Comparison of ENCODE assay signal across 34 cellular contexts in genomic region chr13:40287428-40287827, GRCh38.
"Had no signal": no experiment of that assay in that cellular context is flagged by ENCODE, and none has a peak within 500 bp of the region (broad histone marks: within the 10 kb centered on the region; RNA-seq: fewer than 3 reads in every experiment).

No MANE protein-coding gene starts in this region.

- H3K36me3 ChIP-seq: ascending aorta, cardiac muscle cell had no signal

- H3K9me3 Mint-ChIP-seq: activated B cell treated with CpG ODN at 0.5 μM for 24 hours; activated CD4-positive, alpha-beta memory T cell treated with anti-CD3 and anti-CD28 coated beads for 36 hours; activated naive CD4-positive, alpha-beta T cell treated with anti-CD3 and anti-CD28 coated beads, Interleukin-2, amount 10 ng/mL, durations not matched to agents 7 days and 5 days; activated naive CD4-positive, alpha-beta T cell treated with anti-CD3 and anti-CD28 coated beads, Interleukin-2, amount 50 U/mL, for 24 hours; activated naive CD8-positive, alpha-beta T cell treated with anti-CD3 and anti-CD28 coated beads, Interleukin-2, amount 10 ng/mL, durations not matched to agents 7 days and 5 days; activated naive CD8-positive, alpha-beta T cell treated with anti-CD3 and anti-CD28 coated beads, Interleukin-2, amount 50 U/mL, for 24 hours; activated T-cell treated with anti-CD3 and anti-CD28 coated beads, Interleukin-2, amount 50 U/mL, for 24 hours; activated T-helper 2 cell treated with anti-CD3 and anti-CD28 coated beads, Interferon-gamma antibody, Interleukin-2, Interleukin-4, amounts not matched to agents 10 μg/mL and 5 μg/mL and 100 μg/mL, durations not matched to agents 14 hours and 24 hours and 36 hours; brain; central memory CD8-positive, alpha-beta T cell; T-cell; T-helper 2 cell treated with Interferon-gamma antibody and Interleukin-4, amounts not matched to agents 5 μg/mL and 100 μg/mL, for 36 hours had no signal

- H3K27ac ChIP-seq: ascending aorta, cardiac muscle cell, VCaP had no signal

- H3K36me3 Mint-ChIP-seq: activated CD4-positive, alpha-beta memory T cell treated with anti-CD3 and anti-CD28 coated beads for 36 hours; activated CD8-positive, alpha-beta memory T cell treated with anti-CD3 and anti-CD28 coated beads, Interleukin-2, amount 10 ng/mL, durations not matched to agents 7 days and 5 days; activated naive CD4-positive, alpha-beta T cell treated with anti-CD3 and anti-CD28 coated beads, Interleukin-2, amount 10 ng/mL, durations not matched to agents 7 days and 5 days; activated naive CD4-positive, alpha-beta T cell treated with anti-CD3 and anti-CD28 coated beads, Interleukin-2, amount 50 U/mL, for 24 hours; brain; T-cell had no signal

- H3K9me3 ChIP-seq: ascending aorta had no signal

- H3K4me1 Mint-ChIP-seq: activated B cell treated with CpG ODN at 0.5 μM for 24 hours; activated CD8-positive, alpha-beta memory T cell treated with anti-CD3 and anti-CD28 coated beads, Interleukin-2, amount 10 ng/mL, durations not matched to agents 7 days and 5 days; brain; central memory CD8-positive, alpha-beta T cell had no signal

- ATAC-seq: activated CD8-positive, alpha-beta memory T cell treated with anti-CD3 and anti-CD28 coated beads, Interleukin-2, amount 10 ng/mL, durations not matched to agents 7 days and 5 days; activated CD8-positive, alpha-beta T cell treated with anti-CD3 and anti-CD28 coated beads, Interleukin-2, amount 10 ng/mL, durations not matched to agents 7 days and 5 days; activated naive CD8-positive, alpha-beta T cell treated with anti-CD3 and anti-CD28 coated beads, Interleukin-2, amount 50 U/mL, for 24 hours; T-cell had no signal

- H3K27me3 Mint-ChIP-seq: activated B cell treated with CpG ODN at 0.5 μM for 24 hours; activated CD4-positive, alpha-beta memory T cell treated with anti-CD3 and anti-CD28 coated beads for 36 hours; activated CD8-positive, alpha-beta memory T cell treated with anti-CD3 and anti-CD28 coated beads, Interleukin-2, amount 10 ng/mL, durations not matched to agents 7 days and 5 days; activated naive CD4-positive, alpha-beta T cell treated with anti-CD3 and anti-CD28 coated beads, Interleukin-2, amount 10 ng/mL, durations not matched to agents 7 days and 5 days; activated naive CD4-positive, alpha-beta T cell treated with anti-CD3 and anti-CD28 coated beads, Interleukin-2, amount 50 U/mL, for 24 hours; activated naive CD8-positive, alpha-beta T cell; activated naive CD8-positive, alpha-beta T cell treated with anti-CD3 and anti-CD28 coated beads, Interleukin-2, amount 10 ng/mL, durations not matched to agents 7 days and 5 days; activated naive CD8-positive, alpha-beta T cell treated with anti-CD3 and anti-CD28 coated beads, Interleukin-2, amount 50 U/mL, for 24 hours; activated T-cell treated with anti-CD3 and anti-CD28 coated beads, Interleukin-2, amount 50 U/mL, for 24 hours; central memory CD8-positive, alpha-beta T cell; T-cell had no signal

- H3K27ac Mint-ChIP-seq: activated B cell treated with CpG ODN at 0.5 μM for 24 hours; activated CD4-positive, alpha-beta memory T cell treated with anti-CD3 and anti-CD28 coated beads for 36 hours; activated CD4-positive, alpha-beta T cell treated with anti-CD3 and anti-CD28 coated beads, Interleukin-2, amount 10 ng/mL, durations not matched to agents 24 days and 14 days; activated CD8-positive, alpha-beta memory T cell treated with anti-CD3 and anti-CD28 coated beads, Interleukin-2, amount 10 ng/mL, durations not matched to agents 7 days and 5 days; activated CD8-positive, alpha-beta T cell treated with anti-CD3 and anti-CD28 coated beads, Interleukin-2, amount 10 ng/mL, durations not matched to agents 7 days and 5 days; activated naive CD4-positive, alpha-beta T cell treated with anti-CD3 and anti-CD28 coated beads, Interleukin-2, amount 10 ng/mL, durations not matched to agents 7 days and 5 days; activated naive CD4-positive, alpha-beta T cell treated with anti-CD3 and anti-CD28 coated beads, Interleukin-2, amount 50 U/mL, for 24 hours; activated naive CD8-positive, alpha-beta T cell; activated naive CD8-positive, alpha-beta T cell treated with anti-CD3 and anti-CD28 coated beads, Interleukin-2, amount 10 ng/mL, durations not matched to agents 7 days and 5 days; activated naive CD8-positive, alpha-beta T cell treated with anti-CD3 and anti-CD28 coated beads, Interleukin-2, amount 50 U/mL, for 24 hours; activated T-cell treated with anti-CD3 and anti-CD28 coated beads, Interleukin-2, amount 50 U/mL, for 24 hours; activated T-helper 2 cell treated with anti-CD3 and anti-CD28 coated beads, Interferon-gamma antibody, Interleukin-2, Interleukin-4, amounts not matched to agents 10 μg/mL and 5 μg/mL and 100 μg/mL, durations not matched to agents 14 hours and 24 hours and 36 hours; brain; T-cell; T-helper 2 cell treated with Interferon-gamma antibody and Interleukin-4, amounts not matched to agents 5 μg/mL and 100 μg/mL, for 36 hours had no signal

- H3K4me3 Mint-ChIP-seq: activated B cell treated with CpG ODN at 0.5 μM for 24 hours; activated CD4-positive, alpha-beta memory T cell treated with anti-CD3 and anti-CD28 coated beads for 36 hours; activated CD4-positive, alpha-beta T cell treated with anti-CD3 and anti-CD28 coated beads, Interleukin-2, amount 10 ng/mL, durations not matched to agents 24 days and 14 days; activated CD8-positive, alpha-beta memory T cell treated with anti-CD3 and anti-CD28 coated beads, Interleukin-2, amount 10 ng/mL, durations not matched to agents 7 days and 5 days; activated CD8-positive, alpha-beta T cell treated with anti-CD3 and anti-CD28 coated beads, Interleukin-2, amount 10 ng/mL, durations not matched to agents 7 days and 5 days; activated naive CD4-positive, alpha-beta T cell treated with anti-CD3 and anti-CD28 coated beads, Interleukin-2, amount 10 ng/mL, durations not matched to agents 7 days and 5 days; activated naive CD4-positive, alpha-beta T cell treated with anti-CD3 and anti-CD28 coated beads, Interleukin-2, amount 50 U/mL, for 24 hours; activated naive CD8-positive, alpha-beta T cell; activated naive CD8-positive, alpha-beta T cell treated with anti-CD3 and anti-CD28 coated beads, Interleukin-2, amount 10 ng/mL, durations not matched to agents 7 days and 5 days; activated naive CD8-positive, alpha-beta T cell treated with anti-CD3 and anti-CD28 coated beads, Interleukin-2, amount 50 U/mL, for 24 hours; activated T-cell treated with anti-CD3 and anti-CD28 coated beads, Interleukin-2, amount 50 U/mL, for 24 hours; brain; central memory CD8-positive, alpha-beta T cell; T-cell; T-helper 2 cell treated with Interferon-gamma antibody and Interleukin-4, amounts not matched to agents 5 μg/mL and 100 μg/mL, for 36 hours had no signal

- H3K4me3 ChIP-seq: ascending aorta, cardiac muscle cell had no signal

- H3K4me1 ChIP-seq: ascending aorta had no signal

- DNase-seq: activated B cell treated with CpG ODN at 0.5 μM for 24 hours; activated CD4-positive, alpha-beta memory T cell treated with anti-CD3 and anti-CD28 coated beads for 36 hours; activated CD4-positive, alpha-beta T cell treated with anti-CD3 and anti-CD28 coated beads for 4 hours; activated CD4-positive, alpha-beta T cell treated with anti-CD3 and anti-CD28 coated beads, Interleukin-2, amount 10 ng/mL, durations not matched to agents 24 days and 14 days; activated CD4-positive, alpha-beta T cell treated with anti-CD3 and anti-CD28 coated beads, Interleukin-2, amount 50 U/mL, for 1 hour; activated CD4-positive, alpha-beta T cell treated with anti-CD3 and anti-CD28 coated beads, Interleukin-2, amount 50 U/mL, for 4 hours; activated CD4-positive, CD25-positive, alpha-beta regulatory T cell treated with anti-CD3 and anti-CD28 coated beads, Interleukin-2, amount 50 U/mL, for 72 hours; activated CD8-positive, alpha-beta memory T cell treated with anti-CD3 and anti-CD28 coated beads for 24 hours; activated CD8-positive, alpha-beta memory T cell treated with anti-CD3 and anti-CD28 coated beads, Interleukin-2, amount 10 ng/mL, durations not matched to agents 7 days and 5 days; activated CD8-positive, alpha-beta memory T cell treated with anti-CD3 and anti-CD28 coated beads, Interleukin-2, amount 50 U/mL, for 48 hours; activated CD8-positive, alpha-beta T cell treated with anti-CD3 and anti-CD28 coated beads, Interleukin-2, amount 10 ng/mL, durations not matched to agents 7 days and 5 days; activated effector memory CD4-positive, alpha-beta T cell treated with Interleukin-2 at 50 U/mL for 16 hours; activated gamma-delta T cell; activated naive CD4-positive, alpha-beta T cell treated with anti-CD3 and anti-CD28 coated beads, Interleukin-2, amount 10 ng/mL, durations not matched to agents 7 days and 5 days; activated naive CD4-positive, alpha-beta T cell treated with Interleukin-2 at 50 U/mL for 16 hours; activated naive CD8-positive, alpha-beta T cell treated with anti-CD3 and anti-CD28 coated beads, Interleukin-2, amount 10 ng/mL, durations not matched to agents 7 days and 5 days; activated naive CD8-positive, alpha-beta T cell treated with anti-CD3 and anti-CD28 coated beads, Interleukin-2, amount 50 U/mL, for 24 hours; activated T-cell treated with anti-CD3 and anti-CD28 coated beads, Interleukin-2, amount 50 U/mL, for 24 hours; activated T-cell treated with anti-CD3 and anti-CD28 coated beads, Interleukin-2, amount 50 U/mL, for 48 hours; amygdala; anterior cingulate cortex; caudate nucleus; T-cell; T-helper 2 cell; T-helper 9 cell had no signal

- H3K27me3 ChIP-seq: ascending aorta, cardiac muscle cell had no signal
